20 cellular contexts compared by ENCODE assay signal in genomic region chr6:75818061-75818855, GRCh38.
A peak's percentile ranks its signal among the peaks of the same experiment; 100 is the strongest.
DNase-seq lines count a peak whose midpoint lies in the region; FAIRE-seq and TF ChIP-seq lines count a peak whose summit lies in the region.
"Had no signal": no experiment of that assay in that cellular context is flagged by ENCODE, and none has a peak within 500 bp of the region (broad histone marks: within the 10 kb centered on the region; RNA-seq: fewer than 3 reads in every experiment).

No MANE protein-coding gene starts in this region.

- peak; percentile 66 for FAIRE-seq in islet of Langerhans (lab: Jason Lieb, UNC)
- FAIRE-seq: GM12891 had no signal

- intact Hi-C loops in esophagus muscularis mucosa (cut with DNase I): no loop called here

- no peaks in the 10 kb centered on the region for H3K27me3 Mint-ChIP-seq in chondrocyte (ENCODE audit: low read depth)
- H3K27me3 Mint-ChIP-seq: CD8-positive, alpha-beta memory T cell had no signal

- H3K4me1 ChIP-seq in esophagus muscularis mucosa: no peaks in the 10 kb centered on the region
- H3K4me1 ChIP-seq: body of pancreas, esophagus squamous epithelium, stomach, vagina had no signal

- no peak overlapping the region for H3K27ac ChIP-seq in esophagus muscularis mucosa (replicated peaks in 1 of 4)
- H3K27ac ChIP-seq: body of pancreas, esophagus squamous epithelium, stomach, vagina had no signal

- DNase-seq in Caki2 (ENCODE audit: low read depth) (peak; percentile 31), M059J (ENCODE audit: low read depth) (peak; percentile 67), chondrocyte (ENCODE audit: low spot score) (no peak), NCI-H748 (lab: John Stamatoyannopoulos, UW; ENCODE audit: unreplicated experiment) (no peak), ureter (ENCODE audit: low spot score) (no peak), esophagus muscularis mucosa (ENCODE audit: extremely low spot score) (no peak)
- DNase-seq in activated CD8-positive, alpha-beta memory T cell treated with anti-CD3 and anti-CD28 coated beads, Interleukin-2, amount 50 U/mL, for 48 hours: no peak
- DNase-seq: activated CD4-positive, alpha-beta T cell treated with anti-CD3 and anti-CD28 coated beads for 4 hours; activated CD8-positive, alpha-beta memory T cell treated with anti-CD3 and anti-CD28 coated beads, Interleukin-2, amount 50 U/mL, for 4 hours; activated gamma-delta T cell treated with Interleukin-2 at 50 U/mL for 16 hours; body of pancreas; CD8-positive, alpha-beta memory T cell; dermis blood vessel endothelial cell; esophagus squamous epithelium; NCI-H2029; NCI-H526; stomach had no signal

- peaks cover 0 to under 1% (median 0%) of the 10 kb centered on the region in 4 donors for H3K36me3 ChIP-seq in esophagus muscularis mucosa
- H3K36me3 ChIP-seq: vagina had no signal

- WGBS in esophagus muscularis mucosa: 56% methylated on average over 1 of the region's 1 CpG

- H3K27ac Mint-ChIP-seq in chondrocyte (ENCODE audit: unreplicated experiment): peak overlapping the region; percentile 79
- H3K27ac Mint-ChIP-seq: CD8-positive, alpha-beta memory T cell had no signal

- no peaks in the 10 kb centered on the region for H3K9me3 ChIP-seq in esophagus muscularis mucosa
- H3K9me3 ChIP-seq: body of pancreas, esophagus squamous epithelium, stomach, vagina had no signal

- no peak for TF ChIP-seq EP300 in esophagus muscularis mucosa (IDR thresholded peaks at IDR 0.05)

- H3K4me1 Mint-ChIP-seq in chondrocyte (ENCODE audit: low read depth): peaks cover 45% of the 10 kb centered on the region
- H3K4me1 Mint-ChIP-seq: CD8-positive, alpha-beta memory T cell had no signal

- no peaks in the 10 kb centered on the region for H3K9me3 Mint-ChIP-seq in chondrocyte (ENCODE audit: low read depth)
- H3K9me3 Mint-ChIP-seq: CD8-positive, alpha-beta memory T cell had no signal

- no peak overlapping the region for H3K4me3 ChIP-seq in esophagus muscularis mucosa
- H3K4me3 ChIP-seq: body of pancreas, esophagus squamous epithelium, stomach, vagina had no signal

- H3K27me3 ChIP-seq in esophagus muscularis mucosa: no peaks in the 10 kb centered on the region
- H3K27me3 ChIP-seq: body of pancreas, esophagus squamous epithelium, stomach, vagina had no signal

- H3K36me3 Mint-ChIP-seq in chondrocyte (ENCODE audit: low read depth): peaks cover 1% of the 10 kb centered on the region

- TF ChIP-seq CTCF in chondrocyte (IDR thresholded peaks at IDR 0.05): no peak
- TF ChIP-seq CTCF in esophagus muscularis mucosa (IDR thresholded peaks at IDR 0.05): no peak

- H3K4me3 Mint-ChIP-seq in chondrocyte (ENCODE audit: unreplicated experiment): no peak overlapping the region
- H3K4me3 Mint-ChIP-seq: CD8-positive, alpha-beta memory T cell had no signal

- TF ChIP-seq POLR2A in esophagus muscularis mucosa (IDR thresholded peaks at IDR 0.05; ENCODE audit: low read depth): no peak

- in situ Hi-C loops in Caki2 (cut with HindIII; ENCODE audit: low pct_unique_long_range_greater_than_20kb, low sequenced_read_pairs): no loop called here

Comparison
In these comparisons a context has a peak if more than half of its experiments do, and no peak if none do; other contexts are left out.
1. DNase-seq: peak in Caki2 (single experiment) and M059J (single experiment); none in chondrocyte (single experiment), NCI-H748 (single experiment), ureter (single experiment), esophagus muscularis mucosa (single experiment) and activated CD8-positive, alpha-beta memory T cell treated with anti-CD3 and anti-CD28 coated beads, Interleukin-2, amount 50 U/mL, for 48 hours (single experiment).